ENCODE assay signal across 19 cellular contexts in the genomic region with DNA sequence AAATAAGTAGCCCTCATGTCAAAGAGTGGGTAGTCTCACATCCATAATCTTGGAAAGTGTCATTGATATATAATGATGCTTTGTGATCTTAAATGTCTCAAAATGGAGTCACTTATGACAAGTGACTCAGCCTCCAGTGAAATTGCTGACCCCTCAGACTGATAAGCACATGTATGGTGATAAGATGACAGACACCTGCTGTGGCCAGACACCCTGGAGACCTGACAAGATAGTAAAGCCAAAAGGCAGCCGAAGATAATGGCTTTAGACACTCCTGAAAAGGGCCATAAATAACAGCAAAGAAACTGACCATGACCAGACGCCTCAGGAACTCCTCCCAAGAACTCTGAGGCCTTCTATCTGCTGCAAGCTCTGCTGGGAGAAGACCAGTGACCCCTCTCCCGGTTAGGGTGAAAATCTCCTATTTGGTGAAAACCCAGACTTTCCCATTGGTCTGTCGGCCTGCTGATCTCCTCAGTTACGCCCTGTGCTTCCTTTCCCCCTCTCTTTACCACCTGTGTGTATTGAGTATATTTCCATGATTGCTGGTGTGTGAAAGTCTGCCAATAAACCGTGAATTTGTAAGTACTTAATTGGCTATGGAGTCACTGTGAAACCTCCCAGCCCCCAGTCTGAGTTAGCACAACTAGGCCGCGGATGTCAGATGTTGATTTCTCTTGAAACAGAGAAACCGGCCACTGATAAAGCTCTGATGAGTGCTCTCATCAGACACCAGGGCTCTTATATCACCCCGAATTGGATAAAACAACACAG.
"Had no signal": no experiment of that assay in that cellular context is flagged by ENCODE, and none has a peak within 500 bp of the region (broad histone marks: within the 10 kb centered on the region; RNA-seq: fewer than 3 reads in every experiment).

No MANE protein-coding gene starts in this region.

- ATAC-seq: activated CD8-positive, alpha-beta T cell treated with anti-CD3 and anti-CD28 coated beads, Interleukin-2, amount 10 ng/mL, durations not matched to agents 7 days and 5 days; activated naive CD8-positive, alpha-beta T cell treated with anti-CD3 and anti-CD28 coated beads, Interleukin-2, amount 50 U/mL, for 24 hours; left cardiac atrium; natural killer cell treated with Interleukin-12 subunit alpha and Interleukin-12 subunit beta and Interleukin-15 and Interleukin-18, amount 100 ng/mL, for 72 hours; sciatic nerve had no signal

- H3K4me3 ChIP-seq: ascending aorta, dorsolateral prefrontal cortex, esophagus squamous epithelium, prostate gland had no signal

- H3K27ac Mint-ChIP-seq: activated CD8-positive, alpha-beta T cell treated with anti-CD3 and anti-CD28 coated beads, Interleukin-2, amount 10 ng/mL, durations not matched to agents 7 days and 5 days; activated naive CD8-positive, alpha-beta T cell treated with anti-CD3 and anti-CD28 coated beads, Interleukin-2, amount 50 U/mL, for 24 hours; natural killer cell treated with Interleukin-12 subunit alpha and Interleukin-12 subunit beta and Interleukin-15 and Interleukin-18, amount 100 ng/mL, for 72 hours; stimulated activated naive CD8-positive, alpha-beta T cell treated with anti-CD3 and anti-CD28 coated beads, Interleukin-15, Interleukin-2, amounts not matched to agents 100 ng/mL and 50 ng/mL, for 24 hours had no signal

- DNase-seq: activated CD4-positive, alpha-beta T cell treated with anti-CD3 and anti-CD28 coated beads for 4 hours; activated CD8-positive, alpha-beta memory T cell treated with anti-CD3 and anti-CD28 coated beads, Interleukin-2, amount 50 U/mL, for 48 hours; activated CD8-positive, alpha-beta T cell treated with anti-CD3 and anti-CD28 coated beads, Interleukin-2, amount 10 ng/mL, durations not matched to agents 7 days and 5 days; activated naive CD4-positive, alpha-beta T cell treated with Interleukin-2 at 50 U/mL for 16 hours; activated naive CD8-positive, alpha-beta T cell treated with anti-CD3 and anti-CD28 coated beads, Interleukin-2, amount 50 U/mL, for 24 hours; dorsolateral prefrontal cortex; esophagus squamous epithelium; foreskin fibroblast; immature natural killer cell; left cardiac atrium; occipital lobe; stimulated activated CD4-positive, alpha-beta T cell treated with anti-CD3 and anti-CD28 coated beads, Interleukin-2, amount 100 ng/mL, for 48 hours; stimulated activated CD8-positive, alpha-beta memory T cell treated with anti-CD3 and anti-CD28 coated beads, Interleukin-4, amount 100 ng/mL, for 48 hours had no signal

- H3K4me1 ChIP-seq: ascending aorta, esophagus squamous epithelium, prostate gland had no signal

- H3K27me3 ChIP-seq: ascending aorta, esophagus squamous epithelium had no signal

- H3K4me3 Mint-ChIP-seq: activated CD8-positive, alpha-beta T cell treated with anti-CD3 and anti-CD28 coated beads, Interleukin-2, amount 10 ng/mL, durations not matched to agents 7 days and 5 days; activated naive CD8-positive, alpha-beta T cell treated with anti-CD3 and anti-CD28 coated beads, Interleukin-2, amount 50 U/mL, for 24 hours; immature natural killer cell; natural killer cell treated with Interleukin-12 subunit alpha and Interleukin-12 subunit beta and Interleukin-15 and Interleukin-18, amount 100 ng/mL, for 72 hours; stimulated activated naive CD8-positive, alpha-beta T cell treated with anti-CD3 and anti-CD28 coated beads, Interleukin-15, Interleukin-2, amounts not matched to agents 100 ng/mL and 50 ng/mL, for 24 hours had no signal

- H3K36me3 ChIP-seq: ascending aorta, esophagus squamous epithelium, prostate gland had no signal

- H3K9me3 ChIP-seq: esophagus squamous epithelium, prostate gland had no signal

- H3K27ac ChIP-seq: ascending aorta, dorsolateral prefrontal cortex, esophagus squamous epithelium, prostate gland, VCaP had no signal

- H3K4me1 Mint-ChIP-seq: activated naive CD8-positive, alpha-beta T cell treated with anti-CD3 and anti-CD28 coated beads, Interleukin-2, amount 50 U/mL, for 24 hours; immature natural killer cell had no signal

- H3K27me3 Mint-ChIP-seq: activated naive CD8-positive, alpha-beta T cell treated with anti-CD3 and anti-CD28 coated beads, Interleukin-2, amount 50 U/mL, for 24 hours; natural killer cell treated with Interleukin-12 subunit alpha and Interleukin-12 subunit beta and Interleukin-15 and Interleukin-18, amount 100 ng/mL, for 72 hours; stimulated activated naive CD8-positive, alpha-beta T cell treated with anti-CD3 and anti-CD28 coated beads, Interleukin-15, Interleukin-2, amounts not matched to agents 100 ng/mL and 50 ng/mL, for 24 hours had no signal
